1 cellular context compared by ENCODE assay signal in the genomic region with DNA sequence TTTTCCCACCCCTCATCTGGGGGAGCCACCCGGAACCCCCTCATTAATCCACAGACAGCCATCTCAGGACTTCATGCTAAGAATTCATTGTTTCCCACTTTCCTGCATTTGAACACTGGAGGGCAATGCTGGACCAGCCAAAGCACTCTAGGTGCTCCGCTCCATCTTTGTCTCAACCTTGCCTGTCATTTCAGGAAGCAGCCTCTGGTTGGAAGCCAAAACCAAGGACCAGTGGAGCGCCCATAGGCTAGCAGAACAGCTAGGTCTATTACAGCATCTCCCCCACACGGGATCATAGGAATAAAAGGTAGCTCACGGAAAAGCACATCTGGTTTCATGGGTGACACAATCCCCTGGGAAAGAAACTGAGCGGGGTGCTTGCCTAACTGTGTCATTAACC.
A peak's percentile ranks its signal among the peaks of the same experiment; 100 is the strongest.
TF ChIP-seq lines count a peak whose summit lies in the region.

No MANE protein-coding gene starts in this region.

TF ChIP-seq in HEK293, 187 proteins besides CTCF, POLR2A, EP300 and RAD21 (continued from another document):
- TF ChIP-seq ZNF704 (tag by site-specific recombination; IDR thresholded peaks at IDR 0.05) (no peak), ZNF18 (tag by site-specific recombination; IDR thresholded peaks at IDR 0.05) (no peak), RBAK (tag by site-specific recombination; IDR thresholded peaks at IDR 0.05) (no peak), ZBTB17 (tag by site-specific recombination; IDR thresholded peaks at IDR 0.05) (peak; percentile 74), ZNF654 (tag by site-specific recombination; IDR thresholded peaks at IDR 0.05; ENCODE audit: low read depth) (peak; percentile 87), YY1 (tag by site-specific recombination; IDR thresholded peaks at IDR 0.05) (0 out of 2 replicates have a peak, but pooled peaks have one; percentile 38), ZSCAN5A (tag by site-specific recombination; IDR thresholded peaks at IDR 0.05) (no peak), ZNF518A (tag by site-specific recombination; conservative IDR thresholded peaks at IDR 0.05; ENCODE audit: low read depth) (no peak), ZNF37A (tag by site-specific recombination; IDR thresholded peaks at IDR 0.05) (no peak)
